In genomic region chr17:7438656-7439460, GRCh38 we compare ENCODE assay signal across 12 cellular contexts. TPM values are rescaled to one million over a fixed set of nuclear protein-coding genes. Genes with fewer than 3 reads are reported as not detected.
DNase-seq lines count a peak whose midpoint lies in the region; ATAC-seq and TF ChIP-seq lines count a peak whose summit lies in the region.
"Had no signal": no experiment of that assay in that cellular context is flagged by ENCODE, and none has a peak within 500 bp of the region (broad histone marks: within the 10 kb centered on the region; RNA-seq: fewer than 3 reads in every experiment).

No MANE protein-coding gene starts in this region.

- H3K4me2 ChIP-seq in DOHH2 (ENCODE audit: low read length), result peak overlapping the region; percentile 94

- H3K9me3 Mint-ChIP-seq in progenitor cell of endocrine pancreas (ENCODE audit: low read depth), result no peaks in the 10 kb centered on the region

- peak overlapping the region; percentile 56 for H3K4me3 Mint-ChIP-seq in progenitor cell of endocrine pancreas (ENCODE audit: low read depth)

- peaks cover 23% of the 10 kb centered on the region for H3K4me1 Mint-ChIP-seq in progenitor cell of endocrine pancreas (ENCODE audit: low read depth)

- peaks cover 57% of the 10 kb centered on the region for H3K27me3 Mint-ChIP-seq in progenitor cell of endocrine pancreas

- no peaks in the 10 kb centered on the region for H3K9me2 ChIP-seq in DOHH2 (replicated peaks; ENCODE audit: control insufficient read depth, low read length)

- H3K36me3 ChIP-seq in DOHH2 (ENCODE audit: control insufficient read depth, low read length) (no peaks in the 10 kb centered on the region), RWPE2 (ENCODE audit: low read depth) (no peaks in the 10 kb centered on the region)

- H3K36me3 Mint-ChIP-seq in progenitor cell of endocrine pancreas (ENCODE audit: insufficient read depth), result no peaks in the 10 kb centered on the region

- H3K79me2 ChIP-seq in DOHH2 (ENCODE audit: control insufficient read depth, low read length), result peaks cover 10% of the 10 kb centered on the region

- H3K9me3 ChIP-seq in DOHH2 (ENCODE audit: control insufficient read depth, insufficient read depth, low read length) (no peaks in the 10 kb centered on the region), RWPE2 (ENCODE audit: severe bottlenecking) (no peaks in the 10 kb centered on the region)

- no peak overlapping the region for H3K27ac Mint-ChIP-seq in progenitor cell of endocrine pancreas

- no peaks in the 10 kb centered on the region for H3F3A ChIP-seq in DOHH2 (ENCODE audit: control insufficient read depth, insufficient read depth)

- peaks cover 41% of the 10 kb centered on the region for H3K27me3 ChIP-seq in DOHH2 (ENCODE audit: control insufficient read depth, low read length)
- no peaks in the 10 kb centered on the region for H3K27me3 ChIP-seq in RWPE2 (ENCODE audit: insufficient read depth, poor library complexity, severe bottlenecking)

- DNase-seq in RWPE2 (ENCODE audit: low spot score) (no peak), epithelial cell of prostate (ENCODE audit: low read depth, low spot score) (no peak), progenitor cell of endocrine pancreas (ENCODE audit: low spot score, unreplicated experiment) (no peak), NCI-H524 treated with DMSO at 0.1 percent for 48 hours (lab: John Stamatoyannopoulos, UW) (no peak), anterior cingulate cortex (lab: John Stamatoyannopoulos, UW) (no peak), DMS 273 (lab: John Stamatoyannopoulos, UW; ENCODE audit: unreplicated experiment) (no peak), UCSD-AML1 (lab: John Stamatoyannopoulos, UW; ENCODE audit: unreplicated experiment) (no peak)
- DNase-seq: amniotic stem cell, Karpas-422, SHP77 had no signal

- H3K4me1 ChIP-seq in DOHH2 (ENCODE audit: control insufficient read depth, low read length) (peaks cover 51% of the 10 kb centered on the region), RWPE2 (ENCODE audit: insufficient read depth, poor library complexity, severe bottlenecking) (peaks cover 10% of the 10 kb centered on the region)

- ATAC-seq in RWPE2 (ENCODE audit: low read depth), result no peak

- H3K27ac ChIP-seq in DOHH2 (ENCODE audit: low read depth, low read length) (no peak overlapping the region), RWPE2 (ENCODE audit: poor library complexity, severe bottlenecking) (peak overlapping the region; percentile 82), epithelial cell of prostate (peak overlapping the region; percentile 89)

- H3K4me3 ChIP-seq in DOHH2 (ENCODE audit: low read length) (peak overlapping the region; percentile 68), RWPE2 (ENCODE audit: severe bottlenecking) (peak overlapping the region; percentile 44)

- H4K20me1 ChIP-seq in DOHH2 (ENCODE audit: control insufficient read depth, insufficient read depth, low read depth, low read length), result 0 out of 2 replicates have a peak, but pooled peaks cover 5% of the 10 kb centered on the region

- TF ChIP-seq CTCF in DOHH2 (IDR thresholded peaks at IDR 0.05; ENCODE audit: low read depth, low read length, poor library complexity, severe bottlenecking) (no peak), RWPE2 (IDR thresholded peaks at IDR 0.05; ENCODE audit: poor library complexity, severe bottlenecking) (no peak), progenitor cell of endocrine pancreas (IDR thresholded peaks at IDR 0.05; ENCODE audit: unreplicated experiment) (no peak)

RNA-seq across cellular contexts. Expression of gene FGF11, which starts 0.5 kb away (rescaled TPM):
- total RNA-seq in progenitor cell of endocrine pancreas, result 4.5 and 5.1 TPM in 2 replicates

RNA-seq across cellular contexts. Expression of gene TMEM102, which starts 3.6 kb away (rescaled TPM):
- total RNA-seq in progenitor cell of endocrine pancreas, result 8.1 and 10.0 TPM in 2 replicates

RNA-seq across cellular contexts. Expression of gene CHRNB1, which starts 6.0 kb away (rescaled TPM):
- 17.2 and 19.1 TPM in 2 replicates for total RNA-seq in progenitor cell of endocrine pancreas

RNA-seq across cellular contexts. Expression of gene SPEM3, which starts 10.2 kb away (rescaled TPM):
- total RNA-seq in progenitor cell of endocrine pancreas, result not detected in 2 replicates
- total RNA-seq: liver had no signal

RNA-seq across cellular contexts. Expression of gene SPEM2, which starts 13.4 kb away (rescaled TPM):
- not detected in 2 replicates for total RNA-seq in progenitor cell of endocrine pancreas
- total RNA-seq: liver had no signal
